11 cellular contexts compared by ENCODE assay signal in the genomic region with DNA sequence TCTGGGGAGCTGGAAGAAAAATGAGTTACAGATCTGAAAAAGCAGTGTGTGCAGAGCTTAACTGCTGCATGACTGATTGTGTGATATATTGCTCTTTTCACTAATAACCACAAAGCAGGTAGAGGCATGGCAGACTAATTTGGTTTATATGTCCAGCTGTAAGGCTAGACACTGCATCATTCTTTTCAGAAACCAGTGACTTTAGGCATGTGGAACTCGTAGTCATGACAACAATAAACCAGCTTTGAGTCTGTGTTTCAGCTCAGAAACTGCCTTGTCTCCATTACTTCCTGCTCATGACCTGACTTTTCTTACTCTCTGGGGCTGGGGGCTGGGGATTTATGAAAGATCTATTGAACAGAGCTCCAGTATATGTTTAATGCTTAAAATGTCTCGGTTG.
DNase-seq lines count a peak whose midpoint lies in the region; ATAC-seq and TF ChIP-seq lines count a peak whose summit lies in the region.
"Had no signal": no experiment of that assay in that cellular context is flagged by ENCODE, and none has a peak within 500 bp of the region (broad histone marks: within the 10 kb centered on the region; RNA-seq: fewer than 3 reads in every experiment).

No MANE protein-coding gene starts in this region.

- TF ChIP-seq CTCF in fibroblast of the aortic adventitia (IDR thresholded peaks at IDR 0.05; ENCODE audit: insufficient read depth, low read length) (no peak), BE2C (IDR thresholded peaks at IDR 0.05; ENCODE audit: low read depth, low read length) (no peak)

- ATAC-seq in HG02759 (IDR thresholded peaks at IDR 0.05; ENCODE audit: unreplicated experiment) = no peak
- ATAC-seq: activated CD4-positive, CD25-positive, alpha-beta regulatory T cell treated with anti-CD3 and anti-CD28 coated beads, Interleukin-2, amount 50 U/mL, for 24 hours had no signal

- no peaks in the 10 kb centered on the region for H3K4me1 ChIP-seq in BE2C

- H3K36me3 ChIP-seq in MG63 (no peaks in the 10 kb centered on the region), BE2C (no peaks in the 10 kb centered on the region)

- no peak overlapping the region for H3K4me3 ChIP-seq in fibroblast of the aortic adventitia (ENCODE audit: low read depth, low read length)
- no peak overlapping the region for H3K4me3 ChIP-seq in MG63
- H3K4me3 ChIP-seq in BE2C (ENCODE audit: low read depth, low read length) = no peak overlapping the region
- H3K4me3 ChIP-seq: lung had no signal

- DNase-seq in NCI-H748 (lab: John Stamatoyannopoulos, UW; ENCODE audit: unreplicated experiment) (peak; percentile 56), NCI-H748 treated with DMSO at 0.1 percent for 48 hours (lab: John Stamatoyannopoulos, UW) (no peak), RPMI8226 (peak; percentile 28), fibroblast of the aortic adventitia (ENCODE audit: low read depth) (peak; percentile 49), amygdala (lab: John Stamatoyannopoulos, UW) (no peak), MG63 (no peak), BE2C (no peak)
- DNase-seq: NCI-H510A treated with DMSO at 0.1 percent for 48 hours had no signal

- no peaks in the 10 kb centered on the region for H3K27me3 ChIP-seq in MG63
- H3K27me3 ChIP-seq in BE2C = no peaks in the 10 kb centered on the region

- H3K9me3 ChIP-seq in MG63 (no peaks in the 10 kb centered on the region), BE2C (no peaks in the 10 kb centered on the region)

Comparison
In these comparisons a context has a peak if more than half of its experiments do, and no peak if none do; other contexts are left out.
1. DNase-seq: peak in NCI-H748 (single experiment), RPMI8226 (single experiment) and fibroblast of the aortic adventitia (single experiment); none in NCI-H748 treated with DMSO at 0.1 percent for 48 hours (single experiment), amygdala (0 of 56), MG63 (single experiment) and BE2C (single experiment).